Comparison of ENCODE assay signal across 8 cellular contexts in the genomic region with DNA sequence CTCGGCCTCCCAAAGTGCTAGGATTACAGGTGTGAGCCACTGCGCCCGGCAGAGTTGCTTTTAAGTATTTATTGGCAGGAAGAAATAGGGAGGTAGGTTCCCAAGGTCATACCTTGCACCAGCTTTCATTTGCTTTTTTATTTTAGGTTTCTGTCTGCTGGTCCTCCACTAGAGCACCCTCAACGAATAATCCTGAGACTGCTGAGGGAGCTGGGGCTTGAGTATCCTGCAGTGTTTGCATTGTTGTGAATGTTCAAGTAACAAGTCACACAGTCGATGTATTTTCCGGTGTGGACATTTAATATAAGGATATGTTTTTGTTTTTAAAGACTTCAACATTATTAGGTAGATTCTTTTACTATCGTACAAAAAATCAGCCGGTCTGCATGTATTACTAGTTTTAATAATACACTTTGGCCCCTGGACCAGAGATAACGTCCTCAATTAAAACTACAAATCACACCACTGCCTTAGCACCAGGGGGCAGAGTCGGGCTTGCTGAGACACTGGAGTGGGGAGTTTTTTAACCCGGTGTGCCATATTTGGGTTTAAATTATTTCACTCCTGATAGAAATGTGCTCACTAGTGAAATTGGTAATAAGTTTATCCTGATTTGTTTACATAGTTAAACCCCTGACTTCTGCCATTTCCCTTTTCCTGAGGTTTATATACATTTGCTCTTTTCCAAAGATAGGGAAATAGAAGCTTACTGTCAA. TPM values are rescaled to one million over a fixed set of nuclear protein-coding genes. Genes with fewer than 3 reads are reported as not detected.
DNase-seq lines count a peak whose midpoint lies in the region; ATAC-seq and TF ChIP-seq lines count a peak whose summit lies in the region.

No MANE protein-coding gene starts in this region.

- H3K4me1 Mint-ChIP-seq in activated CD8-positive, alpha-beta T cell treated with anti-CD3 and anti-CD28 coated beads, Interleukin-2, amount 10 ng/mL, durations not matched to agents 7 days and 5 days (ENCODE audit: low read depth), result peaks cover 7% of the 10 kb centered on the region

- H3K4me1 ChIP-seq in MM.1S (ENCODE audit: low read length) (no peaks in the 10 kb centered on the region; the same call in 1 of the 2 replicates), hepatocyte (ENCODE audit: insufficient read depth) (no peaks in the 10 kb centered on the region)

- H2AFZ ChIP-seq in MM.1S (ENCODE audit: low read length) (no peak overlapping the region; the same call in 1 of the 2 replicates), hepatocyte (no peak overlapping the region)

- H3K9me2 ChIP-seq in MM.1S (replicated peaks; ENCODE audit: insufficient read depth, low read length), result no peaks in the 10 kb centered on the region
- H3K9me2 ChIP-seq in hepatocyte (replicated peaks; ENCODE audit: insufficient read depth), result no peaks in the 10 kb centered on the region

- H3K27me3 ChIP-seq in MM.1S (replicated peaks; ENCODE audit: insufficient read depth, low read length) (no peaks in the 10 kb centered on the region), hepatocyte (no peaks in the 10 kb centered on the region)

- H3K4me2 ChIP-seq in MM.1S (ENCODE audit: low read depth, low read length) (no peak overlapping the region), hepatocyte (no peak overlapping the region)

- H3K27me3 Mint-ChIP-seq in activated CD8-positive, alpha-beta T cell treated with anti-CD3 and anti-CD28 coated beads, Interleukin-2, amount 10 ng/mL, durations not matched to agents 7 days and 5 days (ENCODE audit: low read depth), result no peaks in the 10 kb centered on the region

- H3K9me3 Mint-ChIP-seq in activated CD8-positive, alpha-beta T cell treated with anti-CD3 and anti-CD28 coated beads, Interleukin-2, amount 10 ng/mL, durations not matched to agents 7 days and 5 days (ENCODE audit: insufficient read depth), result no peaks in the 10 kb centered on the region

- H3F3A ChIP-seq in MM.1S (ENCODE audit: insufficient read depth, low read length), result no peaks in the 10 kb centered on the region

- ATAC-seq in activated CD8-positive, alpha-beta T cell treated with anti-CD3 and anti-CD28 coated beads, Interleukin-2, amount 10 ng/mL, durations not matched to agents 7 days and 5 days, result no peak
- ATAC-seq in GM18870 (IDR thresholded peaks at IDR 0.05; ENCODE audit: unreplicated experiment), result no peak

- DNase-seq in NCI-H1417 (lab: John Stamatoyannopoulos, UW) (peak; percentile 39 to 74 (median 52)), NCI-H1417 treated with DMSO at 0.1 percent for 48 hours (lab: John Stamatoyannopoulos, UW) (no peak), GM20000 (ENCODE audit: low spot score) (peak; percentile 66), MM.1S (peak; percentile 49), hepatocyte (ENCODE audit: low spot score) (peak; percentile 58)
- DNase-seq in activated CD8-positive, alpha-beta T cell treated with anti-CD3 and anti-CD28 coated beads, Interleukin-2, amount 10 ng/mL, durations not matched to agents 7 days and 5 days, result peak; percentile 32
- peak; percentile 15 to 41 for DNase-seq in stimulated activated CD4-positive, alpha-beta T cell treated with anti-CD3 and anti-CD28 coated beads, Interleukin-4, amount 100 ng/mL, for 48 hours (ENCODE audit: low read depth in 2 of 2)

- no peak overlapping the region for H3K27ac Mint-ChIP-seq in activated CD8-positive, alpha-beta T cell treated with anti-CD3 and anti-CD28 coated beads, Interleukin-2, amount 10 ng/mL, durations not matched to agents 7 days and 5 days

- H3K4me3 ChIP-seq in MM.1S (ENCODE audit: low read length), result no peak overlapping the region
- no peak overlapping the region for H3K4me3 ChIP-seq in hepatocyte

- H3K9me3 ChIP-seq in MM.1S (replicated peaks; ENCODE audit: insufficient read depth, low read length) (no peaks in the 10 kb centered on the region), hepatocyte (ENCODE audit: low read depth) (no peaks in the 10 kb centered on the region)

- TF ChIP-seq CTCF in GM20000 (IDR thresholded peaks at IDR 0.05; ENCODE audit: extremely low read depth, missing control alignments), result peak; percentile 44
- peak; percentile 71 for TF ChIP-seq CTCF in MM.1S (IDR thresholded peaks at IDR 0.05; ENCODE audit: low read length)
- TF ChIP-seq CTCF in hepatocyte (IDR thresholded peaks at IDR 0.05; ENCODE audit: poor library complexity), result peak; percentile 59

- no peak overlapping the region for H3K27ac ChIP-seq in MM.1S (ENCODE audit: low read length)
- H3K27ac ChIP-seq in hepatocyte, result no peak overlapping the region

- POLR2A ChIA-PET in activated CD8-positive, alpha-beta T cell treated with anti-CD3 and anti-CD28 coated beads, Interleukin-2, amount 10 ng/mL, durations not matched to agents 7 days and 5 days (lab: Charles Lee), result interaction anchor here (0.7 kb wide), 1 partner anchor 38 kb away, joined by 3 read pairs; no protein-coding TSS in a partner anchor

- H3K36me3 ChIP-seq in MM.1S (replicated peaks; ENCODE audit: insufficient read depth, low read length), result no peaks in the 10 kb centered on the region
- no peaks in the 10 kb centered on the region for H3K36me3 ChIP-seq in hepatocyte (replicated peaks; ENCODE audit: insufficient read depth, low read depth)

- peaks cover 7% of the 10 kb centered on the region for H3K36me3 Mint-ChIP-seq in activated CD8-positive, alpha-beta T cell treated with anti-CD3 and anti-CD28 coated beads, Interleukin-2, amount 10 ng/mL, durations not matched to agents 7 days and 5 days (ENCODE audit: low read depth)

- no peak overlapping the region for H3K4me3 Mint-ChIP-seq in activated CD8-positive, alpha-beta T cell treated with anti-CD3 and anti-CD28 coated beads, Interleukin-2, amount 10 ng/mL, durations not matched to agents 7 days and 5 days

- CTCF ChIA-PET in activated CD8-positive, alpha-beta T cell treated with anti-CD3 and anti-CD28 coated beads, Interleukin-2, amount 10 ng/mL, durations not matched to agents 7 days and 5 days (lab: Charles Lee), result interaction anchor here (0.6 to 5.3 kb wide), 8 partner anchors 24 to 508 kb away, joined by 3 to 26 read pairs (median 3); no protein-coding TSS in a partner anchor

- H4K20me1 ChIP-seq in MM.1S (ENCODE audit: insufficient read depth, low read length), result no peaks in the 10 kb centered on the region
- H4K20me1 ChIP-seq in hepatocyte (ENCODE audit: insufficient read depth, poor library complexity, severe bottlenecking), result no peaks in the 10 kb centered on the region

- H3K9ac ChIP-seq in MM.1S (ENCODE audit: low read length), result no peak overlapping the region

- no peaks in the 10 kb centered on the region for H3K79me2 ChIP-seq in MM.1S (ENCODE audit: low read length)
- peaks cover 13% of the 10 kb centered on the region for H3K79me2 ChIP-seq in hepatocyte

- WGBS in hepatocyte (ENCODE audit: low lambda C conversion rate, missing lambda C conversion rate), result 53% methylated on average over 11 of the region's 11 CpGs

RNA-seq across cellular contexts. Expression of gene SMIM20, which starts 11.6 kb away (rescaled TPM):
- total RNA-seq in activated CD8-positive, alpha-beta T cell treated with anti-CD3 and anti-CD28 coated beads, Interleukin-2, amount 10 ng/mL, durations not matched to agents 7 days and 5 days, result 10 to 100 TPM; 11.1 to 13.9 TPM
- total RNA-seq in hepatocyte, result 54.5 and 60.0 TPM in 2 replicates
- polyA plus RNA-seq in hepatocyte, result 40.8 and 55.8 TPM in 2 replicates
